Comparison of ENCODE assay signal across 1 cellular context in the genomic region with DNA sequence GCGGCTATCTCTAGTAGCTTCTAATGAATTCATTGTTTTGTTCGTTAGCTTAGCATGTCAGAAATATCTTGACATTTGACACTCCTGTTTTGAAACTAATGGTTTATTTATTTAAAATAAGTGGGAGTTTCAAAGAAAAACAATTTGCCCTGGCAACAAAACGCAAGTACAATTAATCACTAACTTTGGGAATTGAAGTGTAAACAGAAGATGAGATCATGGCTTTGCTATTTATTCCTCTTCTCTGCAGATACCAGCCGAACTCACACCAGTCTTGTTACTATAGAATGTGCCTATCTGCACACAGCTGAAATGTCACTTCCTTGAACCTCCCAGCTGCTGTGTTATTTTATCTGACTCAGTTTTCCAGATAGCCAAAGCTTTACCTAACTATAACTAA.
TF ChIP-seq lines count a peak whose summit lies in the region.

No MANE protein-coding gene starts in this region.

TF ChIP-seq in HepG2, 621 proteins besides CTCF, POLR2A, EP300 and RAD21 (continued from another document and continues in another):
- TF ChIP-seq, protein P1, sequence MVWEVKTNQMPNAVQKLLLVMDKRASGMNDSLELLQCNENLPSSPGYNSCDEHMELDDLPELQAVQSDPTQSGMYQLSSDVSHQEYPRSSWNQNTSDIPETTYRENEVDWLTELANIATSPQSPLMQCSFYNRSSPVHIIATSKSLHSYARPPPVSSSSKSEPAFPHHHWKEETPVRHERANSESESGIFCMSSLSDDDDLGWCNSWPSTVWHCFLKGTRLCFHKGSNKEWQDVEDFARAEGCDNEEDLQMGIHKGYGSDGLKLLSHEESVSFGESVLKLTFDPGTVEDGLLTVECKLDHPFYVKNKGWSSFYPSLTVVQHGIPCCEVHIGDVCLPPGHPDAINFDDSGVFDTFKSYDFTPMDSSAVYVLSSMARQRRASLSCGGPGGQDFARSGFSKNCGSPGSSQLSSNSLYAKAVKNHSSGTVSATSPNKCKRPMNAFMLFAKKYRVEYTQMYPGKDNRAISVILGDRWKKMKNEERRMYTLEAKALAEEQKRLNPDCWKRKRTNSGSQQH (CRISPR knock-in tag; IDR thresholded peaks at IDR 0.05; ENCODE audit: low read depth), result no peak
- TF ChIP-seq, protein P2, sequence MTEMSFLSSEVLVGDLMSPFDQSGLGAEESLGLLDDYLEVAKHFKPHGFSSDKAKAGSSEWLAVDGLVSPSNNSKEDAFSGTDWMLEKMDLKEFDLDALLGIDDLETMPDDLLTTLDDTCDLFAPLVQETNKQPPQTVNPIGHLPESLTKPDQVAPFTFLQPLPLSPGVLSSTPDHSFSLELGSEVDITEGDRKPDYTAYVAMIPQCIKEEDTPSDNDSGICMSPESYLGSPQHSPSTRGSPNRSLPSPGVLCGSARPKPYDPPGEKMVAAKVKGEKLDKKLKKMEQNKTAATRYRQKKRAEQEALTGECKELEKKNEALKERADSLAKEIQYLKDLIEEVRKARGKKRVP (CRISPR knock-in tag; IDR thresholded peaks at IDR 0.05), result peak in 1 of 2 experiments; percentile 57; a peak in 2 of 4 replicates
- TF ChIP-seq TAF15 (IDR thresholded peaks at IDR 0.05; ENCODE audit: low read depth, low read length, poor library complexity, severe bottlenecking) (no peak), SRSF4 (IDR thresholded peaks at IDR 0.05; ENCODE audit: low read depth, low read length, poor library complexity, severe bottlenecking) (no peak), ZBTB7B (CRISPR knock-in tag; IDR thresholded peaks at IDR 0.05) (no peak), KLF12 (CRISPR knock-in tag; IDR thresholded peaks at IDR 0.05; ENCODE audit: borderline replicate concordance) (no peak), ZFP37 (CRISPR knock-in tag; IDR thresholded peaks at IDR 0.05; ENCODE audit: borderline replicate concordance) (no peak), SP5 (CRISPR knock-in tag; IDR thresholded peaks at IDR 0.05; ENCODE audit: borderline replicate concordance, low read depth) (peak; percentile 17; the same call in 1 of the 2 replicates), FOXA3 (CRISPR knock-in tag; IDR thresholded peaks at IDR 0.05) (peak; percentile 88), CBX5 (CRISPR knock-in tag; IDR thresholded peaks at IDR 0.05; ENCODE audit: borderline replicate concordance) (no peak), PHF5A (CRISPR knock-in tag; IDR thresholded peaks at IDR 0.05; ENCODE audit: low read depth, unreplicated experiment) (no peak), ZNF547 (CRISPR knock-in tag; IDR thresholded peaks at IDR 0.05) (no peak), MED13 (CRISPR knock-in tag; IDR thresholded peaks at IDR 0.05) (no peak), ATAD3A (CRISPR knock-in tag; IDR thresholded peaks at IDR 0.05) (no peak), ARID2 (CRISPR knock-in tag; IDR thresholded peaks at IDR 0.05; ENCODE audit: borderline replicate concordance) (no peak), AHR (CRISPR knock-in tag; IDR thresholded peaks at IDR 0.05) (no peak), MBD4 (IDR thresholded peaks at IDR 0.05; ENCODE audit: borderline replicate concordance, low read length) (no peak), MYC (CRISPR knock-in tag; IDR thresholded peaks at IDR 0.05; ENCODE audit: borderline replicate concordance) (no peak), ZNF619 (CRISPR knock-in tag; IDR thresholded peaks at IDR 0.05) (no peak), PRPF4 (IDR thresholded peaks at IDR 0.05; ENCODE audit: low read depth, low read length, poor library complexity, severe bottlenecking) (no peak), KAT2B (IDR thresholded peaks at IDR 0.05; ENCODE audit: borderline replicate concordance, low read depth, low read length) (no peak), SOX5 (CRISPR knock-in tag; IDR thresholded peaks at IDR 0.05; ENCODE audit: borderline replicate concordance) (peak; percentile 89), NFKB2 (CRISPR knock-in tag; IDR thresholded peaks at IDR 0.05; ENCODE audit: borderline replicate concordance) (no peak), NFYB (CRISPR knock-in tag; IDR thresholded peaks at IDR 0.05) (no peak), KLF15 (CRISPR knock-in tag; IDR thresholded peaks at IDR 0.05; ENCODE audit: borderline replicate concordance) (no peak), NCOA1 (CRISPR knock-in tag; IDR thresholded peaks at IDR 0.05) (no peak)
- TF ChIP-seq, protein P3, sequence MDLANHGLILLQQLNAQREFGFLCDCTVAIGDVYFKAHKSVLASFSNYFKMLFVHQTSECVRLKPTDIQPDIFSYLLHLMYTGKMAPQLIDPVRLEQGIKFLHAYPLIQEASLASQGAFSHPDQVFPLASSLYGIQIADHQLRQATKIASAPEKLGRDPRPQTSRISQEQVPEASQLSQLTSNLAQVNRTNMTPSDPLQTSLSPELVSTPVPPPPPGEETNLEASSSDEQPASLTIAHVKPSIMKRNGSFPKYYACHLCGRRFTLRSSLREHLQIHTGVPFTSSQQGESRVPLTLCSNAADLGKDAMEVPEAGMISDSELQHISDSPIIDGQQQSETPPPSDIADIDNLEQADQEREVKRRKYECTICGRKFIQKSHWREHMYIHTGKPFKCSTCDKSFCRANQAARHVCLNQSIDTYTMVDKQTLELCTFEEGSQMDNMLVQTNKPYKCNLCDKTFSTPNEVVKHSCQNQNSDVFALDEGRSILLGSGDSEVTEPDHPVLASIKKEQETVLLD (CRISPR knock-in tag; IDR thresholded peaks at IDR 0.05; ENCODE audit: low read depth), result no peak
- TF ChIP-seq, protein P4, sequence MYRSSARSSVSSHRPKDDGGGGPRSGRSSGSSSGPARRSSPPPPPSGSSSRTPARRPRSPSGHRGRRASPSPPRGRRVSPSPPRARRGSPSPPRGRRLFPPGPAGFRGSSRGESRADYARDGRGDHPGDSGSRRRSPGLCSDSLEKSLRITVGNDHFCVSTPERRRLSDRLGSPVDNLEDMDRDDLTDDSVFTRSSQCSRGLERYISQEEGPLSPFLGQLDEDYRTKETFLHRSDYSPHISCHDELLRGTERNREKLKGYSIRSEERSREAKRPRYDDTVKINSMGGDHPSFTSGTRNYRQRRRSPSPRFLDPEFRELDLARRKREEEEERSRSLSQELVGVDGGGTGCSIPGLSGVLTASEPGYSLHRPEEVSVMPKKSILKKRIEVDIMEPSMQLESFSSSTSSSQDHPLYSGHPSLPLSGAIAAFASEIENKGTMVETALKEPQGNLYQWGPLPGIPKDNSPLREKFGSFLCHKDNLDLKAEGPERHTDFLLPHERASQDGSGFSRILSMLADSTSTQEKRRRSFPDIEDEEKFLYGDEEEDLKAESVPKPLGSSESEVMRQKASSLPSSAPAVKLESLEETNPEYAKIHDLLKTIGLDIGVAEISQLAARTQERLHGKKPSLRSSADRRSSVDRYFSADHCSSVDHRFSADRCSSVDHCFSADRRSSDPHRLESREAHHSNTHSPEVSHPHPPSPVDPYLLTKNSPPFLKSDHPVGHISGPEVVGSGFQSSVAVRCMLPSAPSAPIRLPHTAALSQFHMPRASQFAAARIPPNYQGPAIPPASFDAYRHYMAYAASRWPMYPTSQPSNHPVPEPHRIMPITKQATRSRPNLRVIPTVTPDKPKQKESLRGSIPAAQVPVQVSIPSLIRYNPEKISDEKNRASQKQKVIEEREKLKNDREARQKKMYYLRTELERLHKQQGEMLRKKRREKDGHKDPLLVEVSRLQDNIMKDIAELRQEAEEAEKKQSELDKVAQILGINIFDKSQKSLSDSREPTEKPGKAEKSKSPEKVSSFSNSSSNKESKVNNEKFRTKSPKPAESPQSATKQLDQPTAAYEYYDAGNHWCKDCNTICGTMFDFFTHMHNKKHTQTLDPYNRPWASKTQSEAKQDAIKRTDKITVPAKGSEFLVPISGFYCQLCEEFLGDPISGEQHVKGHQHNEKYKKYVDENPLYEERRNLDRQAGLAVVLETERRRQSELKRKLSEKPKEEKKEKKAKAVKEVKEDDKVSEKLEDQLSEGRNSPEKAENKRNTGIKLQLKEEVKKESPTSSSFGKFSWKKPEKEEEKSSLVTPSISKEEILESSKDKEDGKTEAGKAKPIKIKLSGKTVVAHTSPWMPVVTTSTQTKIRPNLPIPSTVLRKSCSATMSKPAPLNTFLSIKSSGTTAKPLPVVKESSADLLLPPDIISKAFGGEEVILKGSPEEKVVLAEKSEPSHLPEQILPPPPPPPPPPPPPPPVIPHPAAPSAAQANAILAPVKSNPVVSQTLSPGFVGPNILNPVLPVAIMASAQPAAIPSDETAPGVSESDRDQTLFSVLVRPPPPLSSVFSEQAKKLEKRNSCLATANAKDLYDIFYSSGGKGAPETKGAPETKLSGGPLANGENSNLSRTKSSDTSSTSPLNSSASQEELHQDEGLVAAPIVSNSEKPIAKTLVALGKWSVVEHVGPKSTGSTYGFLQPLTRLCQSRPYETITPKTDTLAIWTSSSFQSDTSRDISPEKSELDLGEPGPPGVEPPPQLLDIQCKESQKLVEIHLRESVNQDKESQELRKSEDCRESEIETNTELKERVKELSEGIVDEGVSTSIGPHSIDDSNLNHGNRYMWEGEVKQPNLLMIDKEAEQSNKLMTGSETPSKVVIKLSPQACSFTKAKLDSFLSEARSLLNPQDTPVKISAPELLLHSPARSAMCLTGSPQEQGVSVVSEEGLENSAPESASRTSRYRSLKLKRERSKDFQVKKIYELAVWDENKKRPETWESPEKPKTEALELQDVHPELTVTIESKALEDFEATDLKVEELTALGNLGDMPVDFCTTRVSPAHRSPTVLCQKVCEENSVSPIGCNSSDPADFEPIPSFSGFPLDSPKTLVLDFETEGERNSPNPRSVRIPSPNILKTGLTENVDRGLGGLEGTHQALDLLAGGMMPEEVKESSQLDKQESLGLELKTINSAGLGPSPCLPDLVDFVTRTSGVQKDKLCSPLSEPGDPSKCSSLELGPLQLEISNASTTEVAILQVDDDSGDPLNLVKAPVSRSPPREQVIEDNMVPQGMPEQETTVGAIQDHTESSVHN (CRISPR knock-in tag; IDR thresholded peaks at IDR 0.05), result no peak
- TF ChIP-seq, protein P5, sequence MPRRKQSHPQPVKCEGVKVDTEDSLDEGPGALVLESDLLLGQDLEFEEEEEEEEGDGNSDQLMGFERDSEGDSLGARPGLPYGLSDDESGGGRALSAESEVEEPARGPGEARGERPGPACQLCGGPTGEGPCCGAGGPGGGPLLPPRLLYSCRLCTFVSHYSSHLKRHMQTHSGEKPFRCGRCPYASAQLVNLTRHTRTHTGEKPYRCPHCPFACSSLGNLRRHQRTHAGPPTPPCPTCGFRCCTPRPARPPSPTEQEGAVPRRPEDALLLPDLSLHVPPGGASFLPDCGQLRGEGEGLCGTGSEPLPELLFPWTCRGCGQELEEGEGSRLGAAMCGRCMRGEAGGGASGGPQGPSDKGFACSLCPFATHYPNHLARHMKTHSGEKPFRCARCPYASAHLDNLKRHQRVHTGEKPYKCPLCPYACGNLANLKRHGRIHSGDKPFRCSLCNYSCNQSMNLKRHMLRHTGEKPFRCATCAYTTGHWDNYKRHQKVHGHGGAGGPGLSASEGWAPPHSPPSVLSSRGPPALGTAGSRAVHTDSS (CRISPR knock-in tag; conservative IDR thresholded peaks at IDR 0.05), result no peak
- TF ChIP-seq, protein P6, sequence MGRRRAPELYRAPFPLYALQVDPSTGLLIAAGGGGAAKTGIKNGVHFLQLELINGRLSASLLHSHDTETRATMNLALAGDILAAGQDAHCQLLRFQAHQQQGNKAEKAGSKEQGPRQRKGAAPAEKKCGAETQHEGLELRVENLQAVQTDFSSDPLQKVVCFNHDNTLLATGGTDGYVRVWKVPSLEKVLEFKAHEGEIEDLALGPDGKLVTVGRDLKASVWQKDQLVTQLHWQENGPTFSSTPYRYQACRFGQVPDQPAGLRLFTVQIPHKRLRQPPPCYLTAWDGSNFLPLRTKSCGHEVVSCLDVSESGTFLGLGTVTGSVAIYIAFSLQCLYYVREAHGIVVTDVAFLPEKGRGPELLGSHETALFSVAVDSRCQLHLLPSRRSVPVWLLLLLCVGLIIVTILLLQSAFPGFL (CRISPR knock-in tag; IDR thresholded peaks at IDR 0.05), result no peak
- TF ChIP-seq, protein P7, sequence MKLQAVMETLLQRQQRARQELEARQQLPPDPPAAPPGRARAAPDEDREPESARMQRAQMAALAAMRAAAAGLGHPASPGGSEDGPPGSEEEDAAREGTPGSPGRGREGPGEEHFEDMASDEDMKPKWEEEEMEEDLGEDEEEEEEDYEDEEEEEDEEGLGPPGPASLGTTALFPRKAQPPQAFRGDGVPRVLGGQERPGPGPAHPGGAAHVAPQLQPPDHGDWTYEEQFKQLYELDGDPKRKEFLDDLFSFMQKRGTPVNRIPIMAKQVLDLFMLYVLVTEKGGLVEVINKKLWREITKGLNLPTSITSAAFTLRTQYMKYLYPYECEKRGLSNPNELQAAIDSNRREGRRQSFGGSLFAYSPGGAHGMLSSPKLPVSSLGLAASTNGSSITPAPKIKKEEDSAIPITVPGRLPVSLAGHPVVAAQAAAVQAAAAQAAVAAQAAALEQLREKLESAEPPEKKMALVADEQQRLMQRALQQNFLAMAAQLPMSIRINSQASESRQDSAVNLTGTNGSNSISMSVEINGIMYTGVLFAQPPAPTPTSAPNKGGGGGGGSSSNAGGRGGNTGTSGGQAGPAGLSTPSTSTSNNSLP (IDR thresholded peaks at IDR 0.05; ENCODE audit: low read depth, low read length), result peak; percentile 69
- TF ChIP-seq, protein P8, sequence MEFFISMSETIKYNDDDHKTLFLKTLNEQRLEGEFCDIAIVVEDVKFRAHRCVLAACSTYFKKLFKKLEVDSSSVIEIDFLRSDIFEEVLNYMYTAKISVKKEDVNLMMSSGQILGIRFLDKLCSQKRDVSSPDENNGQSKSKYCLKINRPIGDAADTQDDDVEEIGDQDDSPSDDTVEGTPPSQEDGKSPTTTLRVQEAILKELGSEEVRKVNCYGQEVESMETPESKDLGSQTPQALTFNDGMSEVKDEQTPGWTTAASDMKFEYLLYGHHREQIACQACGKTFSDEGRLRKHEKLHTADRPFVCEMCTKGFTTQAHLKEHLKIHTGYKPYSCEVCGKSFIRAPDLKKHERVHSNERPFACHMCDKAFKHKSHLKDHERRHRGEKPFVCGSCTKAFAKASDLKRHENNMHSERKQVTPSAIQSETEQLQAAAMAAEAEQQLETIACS (CRISPR knock-in tag; IDR thresholded peaks at IDR 0.05), result no peak
- TF ChIP-seq, protein P9, sequence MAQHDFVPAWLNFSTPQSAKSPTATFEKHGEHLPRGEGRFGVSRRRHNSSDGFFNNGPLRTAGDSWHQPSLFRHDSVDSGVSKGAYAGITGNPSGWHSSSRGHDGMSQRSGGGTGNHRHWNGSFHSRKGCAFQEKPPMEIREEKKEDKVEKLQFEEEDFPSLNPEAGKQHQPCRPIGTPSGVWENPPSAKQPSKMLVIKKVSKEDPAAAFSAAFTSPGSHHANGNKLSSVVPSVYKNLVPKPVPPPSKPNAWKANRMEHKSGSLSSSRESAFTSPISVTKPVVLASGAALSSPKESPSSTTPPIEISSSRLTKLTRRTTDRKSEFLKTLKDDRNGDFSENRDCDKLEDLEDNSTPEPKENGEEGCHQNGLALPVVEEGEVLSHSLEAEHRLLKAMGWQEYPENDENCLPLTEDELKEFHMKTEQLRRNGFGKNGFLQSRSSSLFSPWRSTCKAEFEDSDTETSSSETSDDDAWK (CRISPR knock-in tag; IDR thresholded peaks at IDR 0.05), result no peak
- TF ChIP-seq, protein P10, sequence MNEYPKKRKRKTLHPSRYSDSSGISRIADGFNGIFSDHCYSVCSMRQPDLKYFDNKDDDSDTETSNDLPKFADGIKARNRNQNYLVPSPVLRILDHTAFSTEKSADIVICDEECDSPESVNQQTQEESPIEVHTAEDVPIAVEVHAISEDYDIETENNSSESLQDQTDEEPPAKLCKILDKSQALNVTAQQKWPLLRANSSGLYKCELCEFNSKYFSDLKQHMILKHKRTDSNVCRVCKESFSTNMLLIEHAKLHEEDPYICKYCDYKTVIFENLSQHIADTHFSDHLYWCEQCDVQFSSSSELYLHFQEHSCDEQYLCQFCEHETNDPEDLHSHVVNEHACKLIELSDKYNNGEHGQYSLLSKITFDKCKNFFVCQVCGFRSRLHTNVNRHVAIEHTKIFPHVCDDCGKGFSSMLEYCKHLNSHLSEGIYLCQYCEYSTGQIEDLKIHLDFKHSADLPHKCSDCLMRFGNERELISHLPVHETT (CRISPR knock-in tag; conservative IDR thresholded peaks at IDR 0.05), result no peak
